Comparison of ENCODE assay signal across 8 cellular contexts in genomic region chr9:131395745-131396479, GRCh38. TPM values are rescaled to one million over a fixed set of nuclear protein-coding genes. Genes with fewer than 3 reads are reported as not detected.
DNase-seq lines count a peak whose midpoint lies in the region; ATAC-seq and TF ChIP-seq lines count a peak whose summit lies in the region.

No MANE protein-coding gene starts in this region.

- TF ChIP-seq CTCF in DND-41 (IDR thresholded peaks at IDR 0.05; ENCODE audit: borderline replicate concordance, extremely low read depth, low read length, poor library complexity, severe bottlenecking), result no peak
- TF ChIP-seq CTCF in osteocyte (IDR thresholded peaks at IDR 0.05), result no peak

- peak overlapping the region; percentile 91 for H3K9ac ChIP-seq in DND-41 (ENCODE audit: low read depth, low read length)
- peak overlapping the region; percentile 91 for H3K9ac ChIP-seq in NT2/D1 (ENCODE audit: insufficient read length, low read depth)
- H3K9ac ChIP-seq in endocrine pancreas (ENCODE audit: control insufficient read depth, insufficient read depth, low read length), result peak overlapping the region; percentile 79

- peak overlapping the region; percentile 82 for H3K27ac ChIP-seq in DND-41 (ENCODE audit: low read length)

- peaks cover 57% of the 10 kb centered on the region for H3K4me1 Mint-ChIP-seq in osteocyte (ENCODE audit: unreplicated experiment)

- DNase-seq in DND-41, result no peak
- no peak for DNase-seq in NT2/D1 (ENCODE audit: low read depth, low spot score)
- DNase-seq in osteocyte (ENCODE audit: extremely low spot score, unreplicated experiment), result no peak
- no peak for DNase-seq in COR-L47 (lab: John Stamatoyannopoulos, UW)

- H3K4me3 Mint-ChIP-seq in osteocyte (ENCODE audit: unreplicated experiment), result peak overlapping the region; percentile 91

- no peaks in the 10 kb centered on the region for H3K36me3 Mint-ChIP-seq in osteocyte (ENCODE audit: unreplicated experiment)

- H3K4me1 ChIP-seq in DND-41 (ENCODE audit: insufficient read depth, low read length) (peaks cover 61% of the 10 kb centered on the region), NT2/D1 (ENCODE audit: insufficient read depth, insufficient read length) (peaks cover 12% of the 10 kb centered on the region), endocrine pancreas (ENCODE audit: control insufficient read depth, insufficient read depth, low read length) (no peaks in the 10 kb centered on the region)

- peak overlapping the region; percentile 91 for H3K4me2 ChIP-seq in DND-41 (ENCODE audit: insufficient read depth, low read length)

- H4K20me1 ChIP-seq in DND-41 (ENCODE audit: insufficient read depth, low read length), result peaks cover 54% of the 10 kb centered on the region

- no peaks in the 10 kb centered on the region for H3K9me3 Mint-ChIP-seq in osteocyte (ENCODE audit: unreplicated experiment)

- peak overlapping the region; percentile 59 to 65; a peak in 3 of 4 replicates for H3K4me3 ChIP-seq in DND-41 (ENCODE audit: low read depth in 1 of 2, low read length in 2 of 2)
- H3K4me3 ChIP-seq in NT2/D1 (ENCODE audit: insufficient read length, low read depth), result peak overlapping the region; percentile 74
- H3K4me3 ChIP-seq in endocrine pancreas (ENCODE audit: control insufficient read depth, insufficient read depth, low read length), result peak overlapping the region; percentile 88

- peaks cover 66% of the 10 kb centered on the region for H3K79me2 ChIP-seq in DND-41 (ENCODE audit: insufficient read depth, low read length)

- H3K27ac Mint-ChIP-seq in osteocyte (ENCODE audit: unreplicated experiment), result peak overlapping the region; percentile 96

- H3K27me3 ChIP-seq in DND-41 (ENCODE audit: insufficient read depth, low read length, poor library complexity) (no peaks in the 10 kb centered on the region), NT2/D1 (ENCODE audit: insufficient read depth, insufficient read length) (no peaks in the 10 kb centered on the region), endocrine pancreas (ENCODE audit: control insufficient read depth, insufficient read depth, low read length) (no peaks in the 10 kb centered on the region)

- H3K9me3 ChIP-seq in DND-41 (ENCODE audit: insufficient read depth, low read length, severe bottlenecking) (no peaks in the 10 kb centered on the region), NT2/D1 (ENCODE audit: insufficient read depth, low read length) (no peaks in the 10 kb centered on the region), endocrine pancreas (ENCODE audit: control insufficient read depth, low read length) (no peaks in the 10 kb centered on the region)

- no peak for ATAC-seq in DND-41 (ENCODE audit: insufficient read depth, low read depth)
- ATAC-seq in GM18909 (IDR thresholded peaks at IDR 0.05; ENCODE audit: poor library complexity, unreplicated experiment), result no peak
- ATAC-seq in GM18870 (IDR thresholded peaks at IDR 0.05; ENCODE audit: unreplicated experiment), result no peak
- ATAC-seq in GM21619 (IDR thresholded peaks at IDR 0.05; ENCODE audit: unreplicated experiment), result no peak

- H3K36me3 ChIP-seq in DND-41 (ENCODE audit: insufficient read depth, low read length), result peaks cover 26% of the 10 kb centered on the region
- peaks cover 15% of the 10 kb centered on the region for H3K36me3 ChIP-seq in NT2/D1 (ENCODE audit: insufficient read depth, insufficient read length, low read length)
- H3K36me3 ChIP-seq in endocrine pancreas (ENCODE audit: control insufficient read depth, insufficient read depth, low read length), result no peaks in the 10 kb centered on the region

- H2AFZ ChIP-seq in DND-41 (ENCODE audit: low read depth, low read length), result no peak overlapping the region

- H3K27me3 Mint-ChIP-seq in osteocyte (ENCODE audit: unreplicated experiment), result no peaks in the 10 kb centered on the region

RNA-seq across cellular contexts. Expression of gene PRRC2B, which starts 2.0 kb away (rescaled TPM):
- total RNA-seq in osteocyte, result 285 and 290 TPM in 2 replicates
